In genomic region chr22:39090426-39091064, GRCh38 we compare ENCODE assay signal across 8 cellular contexts. TPM values are rescaled to one million over a fixed set of nuclear protein-coding genes. Genes with fewer than 3 reads are reported as not detected.
A peak's percentile ranks its signal among the peaks of the same experiment; 100 is the strongest.
DNase-seq lines count a peak whose midpoint lies in the region; ATAC-seq, FAIRE-seq and TF ChIP-seq lines count a peak whose summit lies in the region.

No MANE protein-coding gene starts in this region.

- no peaks in the 10 kb centered on the region for H3K79me2 ChIP-seq in OCI-LY7 (ENCODE audit: insufficient read depth, low read depth, low read length)

- H2AFZ ChIP-seq in OCI-LY7 (ENCODE audit: low read length) = no peak overlapping the region

- H3K36me3 ChIP-seq in bronchial epithelial cell (ENCODE audit: control insufficient read depth, insufficient read depth, low read length) = no peaks in the 10 kb centered on the region
- no peaks in the 10 kb centered on the region for H3K36me3 ChIP-seq in OCI-LY7 (ENCODE audit: insufficient read depth, low read length)

- H3K27me3 ChIP-seq in bronchial epithelial cell (ENCODE audit: control insufficient read depth, insufficient read depth, low read length) = no peaks in the 10 kb centered on the region

- TF ChIP-seq CTCF in bronchial epithelial cell (IDR thresholded peaks at IDR 0.05; ENCODE audit: insufficient read depth, low read length, severe bottlenecking) (no peak), OCI-LY7 (conservative IDR thresholded peaks at IDR 0.05; ENCODE audit: low read length) (no peak)

- BruUV-seq in OCI-LY7 (replicated peaks; lab: Mats Ljungman, UMichigan) = no TSS peak

- no peaks in the 10 kb centered on the region for H4K20me1 ChIP-seq in OCI-LY7 (ENCODE audit: insufficient read depth, low read length)

- POLR2A ChIA-PET in OCI-LY7 (lab: Charles Lee) = no interaction called here

- no peak overlapping the region for H3K4me2 ChIP-seq in OCI-LY7 (ENCODE audit: low read length)

- CTCF ChIA-PET in OCI-LY7 (lab: Charles Lee; ENCODE audit: unreplicated experiment) = no interaction called here

- no peaks in the 10 kb centered on the region for H3K9me2 ChIP-seq in OCI-LY7 (ENCODE audit: insufficient read depth, low read length)

- peak; percentile 40 for ATAC-seq in GM18909 (IDR thresholded peaks at IDR 0.05; ENCODE audit: poor library complexity, unreplicated experiment)

- H3K27ac ChIP-seq in OCI-LY7 (ENCODE audit: low read depth, low read length, poor library complexity, severe bottlenecking) = no peak overlapping the region

- H3K4me3 ChIP-seq in bronchial epithelial cell (ENCODE audit: low read depth, low read length) = no peak overlapping the region
- no peak overlapping the region for H3K4me3 ChIP-seq in OCI-LY7 (ENCODE audit: low read depth, low read length, poor library complexity, severe bottlenecking)

- intact Hi-C loops in OCI-LY7 (cut with micrococcal nuclease; ENCODE audit: unreplicated experiment) = no loop called here

- FAIRE-seq in bronchial epithelial cell (lab: Jason Lieb, UNC) = peak; percentile 52

- H3K9me3 ChIP-seq in OCI-LY7 (ENCODE audit: low read length) = no peaks in the 10 kb centered on the region

- H3K4me1 ChIP-seq in OCI-LY7 (ENCODE audit: insufficient read depth, low read length, poor library complexity, severe bottlenecking) = peaks cover 22% of the 10 kb centered on the region

- DNase-seq in activated CD4-positive, alpha-beta T cell treated with anti-CD3 and anti-CD28 coated beads for 4 hours = peak; percentile 75 to 83
- peak; percentile 91 for DNase-seq in bronchial epithelial cell (ENCODE audit: low read depth)
- peak; percentile 35 to 75 (median 58) for DNase-seq in stimulated activated CD4-positive, alpha-beta T cell treated with anti-CD3 and anti-CD28 coated beads, TNF-alpha, amount 100 ng/mL, for 24 hours (ENCODE audit: low read depth in 3 of 3)
- DNase-seq in T1000 (lab: John Stamatoyannopoulos, UW) = no peak
- DNase-seq in NCI-H524 treated with DMSO at 0.1 percent for 48 hours (lab: John Stamatoyannopoulos, UW) = no peak
- no peak for DNase-seq in midbrain (lab: John Stamatoyannopoulos, UW)
- no peak for DNase-seq in OCI-LY7 (ENCODE audit: low spot score)

RNA-seq across cellular contexts. Expression of gene APOBEC3H, which starts 6.5 kb away (rescaled TPM):
- total RNA-seq in bronchial epithelial cell (0.13 and 0.26 TPM in 2 replicates), OCI-LY7 (2022) (0.99 and 1.5 TPM in 2 replicates)
- total RNA-seq in OCI-LY7 (2014; rRNA removed; shearing (Covaris generic)) = 0.15 and 1.2 TPM in 2 replicates

RNA-seq across cellular contexts. Expression of gene APOBEC3G, which starts 13.5 kb away (rescaled TPM):
- total RNA-seq in bronchial epithelial cell (1.2 and 3.4 TPM in 2 replicates), OCI-LY7 (2022) (34.4 and 36.7 TPM in 2 replicates)
- total RNA-seq in OCI-LY7 (2014; rRNA removed; shearing (Covaris generic)) = 49.8 and 60.2 TPM in 2 replicates

RNA-seq across cellular contexts. Expression of gene APOBEC3F, which starts 49.9 kb away (rescaled TPM):
- total RNA-seq in bronchial epithelial cell (0.79 and 2.0 TPM in 2 replicates), OCI-LY7 (2022) (19.2 and 20.7 TPM in 2 replicates)
- total RNA-seq in OCI-LY7 (2014; rRNA removed; shearing (Covaris generic)) = 3.7 and 3.9 TPM in 2 replicates

Comparison
In these comparisons a context has a peak if more than half of its experiments do, and no peak if none do; other contexts are left out.
1. DNase-seq: peak in activated CD4-positive, alpha-beta T cell treated with anti-CD3 and anti-CD28 coated beads for 4 hours (2 of 2), bronchial epithelial cell (single experiment) and stimulated activated CD4-positive, alpha-beta T cell treated with anti-CD3 and anti-CD28 coated beads, TNF-alpha, amount 100 ng/mL, for 24 hours (3 of 3); none in T1000 (single experiment), NCI-H524 treated with DMSO at 0.1 percent for 48 hours (single experiment), midbrain (single experiment) and OCI-LY7 (single experiment).